14 cellular contexts compared by ENCODE assay signal in genomic region chr3:134392336-134392983, GRCh38. TPM values are rescaled to one million over a fixed set of nuclear protein-coding genes. Genes with fewer than 3 reads are reported as not detected.
A peak's percentile ranks its signal among the peaks of the same experiment; 100 is the strongest.
DNase-seq lines count a peak whose midpoint lies in the region; ATAC-seq and TF ChIP-seq lines count a peak whose summit lies in the region.
"Had no signal": no experiment of that assay in that cellular context is flagged by ENCODE, and none has a peak within 500 bp of the region (broad histone marks: within the 10 kb centered on the region; RNA-seq: fewer than 3 reads in every experiment).

No MANE protein-coding gene starts in this region.

- DNase-seq in NCI-H1092 treated with DMSO at 0.1 percent for 48 hours (lab: John Stamatoyannopoulos, UW) (peak; percentile 66), SJCRH30 (peak; percentile 37 to 73), cardiac muscle cell (ENCODE audit: low read depth in 1 of 2, low spot score in 1 of 2) (peak; percentile 79 to 81), NCI-H1930 (lab: John Stamatoyannopoulos, UW) (no peak)
- DNase-seq in activated CD4-positive, alpha-beta T cell treated with anti-CD3 and anti-CD28 coated beads for 1 hour: no peak
- DNase-seq: activated CD8-positive, alpha-beta memory T cell treated with anti-CD3 and anti-CD28 coated beads for 24 hours; activated naive CD4-positive, alpha-beta T cell treated with Interleukin-2 at 50 U/mL for 16 hours; cortex of kidney; NCI-H2029 treated with DMSO at 0.1 percent for 48 hours; Peyer's patch; stomach had no signal

- H3K4me3 ChIP-seq in SJCRH30 (no peak overlapping the region), cardiac muscle cell (no peak overlapping the region), skeletal muscle tissue (ENCODE audit: low read length in 3 of 3) (no peak overlapping the region)
- H3K4me3 ChIP-seq: Peyer's patch, stomach had no signal

- H3K4me1 ChIP-seq in SJCRH30: peaks cover 10% of the 10 kb centered on the region
- H3K4me1 ChIP-seq in cardiac muscle cell (ENCODE audit: low read depth): peaks cover 6% of the 10 kb centered on the region
- H3K4me1 ChIP-seq in skeletal muscle tissue (ENCODE audit: control insufficient read depth in 3 of 3, insufficient read depth in 3 of 3, low read length in 3 of 3): peaks cover 8 to 17% (median 8%) of the 10 kb centered on the region in 3 donors
- H3K4me1 ChIP-seq: Peyer's patch had no signal

- H3K9ac ChIP-seq in skeletal muscle tissue (ENCODE audit: low read depth in 1 of 3, low read length in 3 of 3): no peak overlapping the region

- H3K36me3 ChIP-seq in SJCRH30: no peaks in the 10 kb centered on the region
- no peaks in the 10 kb centered on the region for H3K36me3 ChIP-seq in cardiac muscle cell
- no peaks in the 10 kb centered on the region for H3K36me3 ChIP-seq in skeletal muscle tissue (ENCODE audit: control insufficient read depth in 3 of 3, insufficient read depth in 3 of 3, low read length in 3 of 3)
- H3K36me3 ChIP-seq: Peyer's patch, stomach had no signal

- H3K27me3 ChIP-seq in SJCRH30 (no peaks in the 10 kb centered on the region), cardiac muscle cell (peaks cover 2% of the 10 kb centered on the region), skeletal muscle tissue (ENCODE audit: control insufficient read depth in 3 of 3, insufficient read depth in 3 of 3, low read length in 3 of 3) (peaks cover 0 to 3% (median 0%) of the 10 kb centered on the region in 3 donors)
- H3K27me3 ChIP-seq: Peyer's patch, stomach had no signal

- peaks cover 4% of the 10 kb centered on the region; the same call in 1 of the 2 replicates for H3K9me3 ChIP-seq in SJCRH30 (replicated peaks)
- H3K9me3 ChIP-seq in cardiac muscle cell (ENCODE audit: low read depth): no peaks in the 10 kb centered on the region
- no peaks in the 10 kb centered on the region for H3K9me3 ChIP-seq in skeletal muscle tissue (ENCODE audit: control insufficient read depth in 3 of 3, low read length in 3 of 3)
- H3K9me3 ChIP-seq: Peyer's patch, stomach had no signal

- no peak for ATAC-seq in GM18517 (IDR thresholded peaks at IDR 0.05; ENCODE audit: unreplicated experiment)

- no peak for TF ChIP-seq CTCF in cardiac muscle cell (IDR thresholded peaks at IDR 0.05; ENCODE audit: low read depth, low read length)

- no peak overlapping the region for H3K27ac ChIP-seq in SJCRH30
- no peak overlapping the region for H3K27ac ChIP-seq in cardiac muscle cell
- H3K27ac ChIP-seq in skeletal muscle tissue (ENCODE audit: low read depth, low read length): peak overlapping the region; percentile 64
- H3K27ac ChIP-seq: C4-2B had no signal

RNA-seq across cellular contexts. Expression of gene AMOTL2, which starts 18.2 kb away (rescaled TPM):
- 18.8 and 19.0 TPM in 2 replicates for total RNA-seq in SJCRH30 (2014; rRNA removed; shearing (Covaris generic))
- total RNA-seq in cardiac muscle cell: 64.2 and 103 TPM in 2 replicates
- polyA plus RNA-seq in cardiac muscle cell: 26.7 and 32.1 TPM in 2 replicates
- total RNA-seq in skeletal muscle tissue: 56.9 TPM

Comparison
In these comparisons a context has a peak if more than half of its experiments do, and no peak if none do; other contexts are left out.
1. DNase-seq: peak in NCI-H1092 treated with DMSO at 0.1 percent for 48 hours (single experiment), SJCRH30 (2 of 2) and cardiac muscle cell (2 of 2); none in NCI-H1930 (0 of 2) and activated CD4-positive, alpha-beta T cell treated with anti-CD3 and anti-CD28 coated beads for 1 hour (single experiment).